In the genomic region with DNA sequence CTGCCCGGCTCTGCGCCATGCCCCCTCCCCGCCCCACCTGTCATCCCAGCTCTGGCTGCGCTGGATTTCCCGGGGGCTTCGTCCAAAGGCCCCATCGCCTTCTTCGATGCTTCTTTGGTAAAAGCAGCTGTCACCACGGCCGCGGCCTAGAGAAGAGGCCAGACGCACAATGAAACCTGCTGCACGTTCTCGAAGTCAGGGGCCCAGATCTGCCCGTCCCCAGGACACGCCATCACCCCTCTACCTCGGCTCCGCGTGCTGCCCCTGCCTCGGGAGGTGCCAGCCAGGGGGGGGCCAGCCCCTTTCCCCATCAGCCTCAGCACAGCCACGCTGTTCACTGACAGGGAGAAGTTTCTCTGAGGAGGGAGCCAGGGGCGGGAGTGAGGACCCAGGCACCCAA, we compare ENCODE assay signal across 1 cellular context.
TF ChIP-seq lines count a peak whose summit lies in the region.

No MANE protein-coding gene starts in this region.

TF ChIP-seq in HepG2, 621 proteins besides CTCF, POLR2A, EP300 and RAD21:
- TF ChIP-seq KDM2A (CRISPR knock-in tag; IDR thresholded peaks at IDR 0.05; ENCODE audit: borderline replicate concordance, low read depth) = no peak
- no peak for TF ChIP-seq TP53 (CRISPR knock-in tag; conservative IDR thresholded peaks at IDR 0.05)
- TF ChIP-seq SMAD3 (CRISPR knock-in tag; IDR thresholded peaks at IDR 0.05) = no peak
- TF ChIP-seq ZNF598 (CRISPR knock-in tag; IDR thresholded peaks at IDR 0.05; ENCODE audit: borderline replicate concordance) = no peak
- TF ChIP-seq ZSCAN12 (CRISPR knock-in tag; IDR thresholded peaks at IDR 0.05) = no peak
- TF ChIP-seq, protein P1, sequence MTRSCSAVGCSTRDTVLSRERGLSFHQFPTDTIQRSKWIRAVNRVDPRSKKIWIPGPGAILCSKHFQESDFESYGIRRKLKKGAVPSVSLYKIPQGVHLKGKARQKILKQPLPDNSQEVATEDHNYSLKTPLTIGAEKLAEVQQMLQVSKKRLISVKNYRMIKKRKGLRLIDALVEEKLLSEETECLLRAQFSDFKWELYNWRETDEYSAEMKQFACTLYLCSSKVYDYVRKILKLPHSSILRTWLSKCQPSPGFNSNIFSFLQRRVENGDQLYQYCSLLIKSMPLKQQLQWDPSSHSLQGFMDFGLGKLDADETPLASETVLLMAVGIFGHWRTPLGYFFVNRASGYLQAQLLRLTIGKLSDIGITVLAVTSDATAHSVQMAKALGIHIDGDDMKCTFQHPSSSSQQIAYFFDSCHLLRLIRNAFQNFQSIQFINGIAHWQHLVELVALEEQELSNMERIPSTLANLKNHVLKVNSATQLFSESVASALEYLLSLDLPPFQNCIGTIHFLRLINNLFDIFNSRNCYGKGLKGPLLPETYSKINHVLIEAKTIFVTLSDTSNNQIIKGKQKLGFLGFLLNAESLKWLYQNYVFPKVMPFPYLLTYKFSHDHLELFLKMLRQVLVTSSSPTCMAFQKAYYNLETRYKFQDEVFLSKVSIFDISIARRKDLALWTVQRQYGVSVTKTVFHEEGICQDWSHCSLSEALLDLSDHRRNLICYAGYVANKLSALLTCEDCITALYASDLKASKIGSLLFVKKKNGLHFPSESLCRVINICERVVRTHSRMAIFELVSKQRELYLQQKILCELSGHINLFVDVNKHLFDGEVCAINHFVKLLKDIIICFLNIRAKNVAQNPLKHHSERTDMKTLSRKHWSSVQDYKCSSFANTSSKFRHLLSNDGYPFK (CRISPR knock-in tag; IDR thresholded peaks at IDR 0.05; ENCODE audit: borderline replicate concordance) = no peak
- no peak for TF ChIP-seq IRF2 (CRISPR knock-in tag; IDR thresholded peaks at IDR 0.05)
- TF ChIP-seq ETV6 (CRISPR knock-in tag; conservative IDR thresholded peaks at IDR 0.05) = no peak
- TF ChIP-seq ZNF597 (CRISPR knock-in tag; IDR thresholded peaks at IDR 0.05) = no peak
- TF ChIP-seq ZMAT3 (CRISPR knock-in tag; conservative IDR thresholded peaks at IDR 0.05) = no peak
- peak; percentile 27 for TF ChIP-seq RBM39 (IDR thresholded peaks at IDR 0.05; ENCODE audit: low read depth, low read length, poor library complexity, severe bottlenecking)
- no peak for TF ChIP-seq MXD4 (CRISPR knock-in tag; IDR thresholded peaks at IDR 0.05)
- TF ChIP-seq BCL3 (CRISPR knock-in tag; IDR thresholded peaks at IDR 0.05) = no peak
- TF ChIP-seq ARHGAP35 (CRISPR knock-in tag; IDR thresholded peaks at IDR 0.05; ENCODE audit: borderline replicate concordance) = no peak
- TF ChIP-seq RBFOX2 (IDR thresholded peaks at IDR 0.05; ENCODE audit: low read depth, low read length) = peak; percentile 25; the same call in 1 of the 2 replicates
